In genomic region chr11:30196400-30197206, GRCh38 we compare ENCODE assay signal across 9 cellular contexts. TPM values are rescaled to one million over a fixed set of nuclear protein-coding genes. Genes with fewer than 3 reads are reported as not detected.
DNase-seq lines count a peak whose midpoint lies in the region; ATAC-seq, FAIRE-seq and TF ChIP-seq lines count a peak whose summit lies in the region.
"Had no signal": no experiment of that assay in that cellular context is flagged by ENCODE, and none has a peak within 500 bp of the region (broad histone marks: within the 10 kb centered on the region; RNA-seq: fewer than 3 reads in every experiment).

No MANE protein-coding gene starts in this region.

- H3K27me3 ChIP-seq in AG04450 (ENCODE audit: control insufficient read depth, insufficient read depth, low read length): no peaks in the 10 kb centered on the region

- H3K4me3 Mint-ChIP-seq in activated CD4-positive, alpha-beta T cell treated with anti-CD3 and anti-CD28 coated beads, Interleukin-2, amount 10 ng/mL, durations not matched to agents 7 days and 5 days: no peak overlapping the region
- peak overlapping the region in 1 of 8 donors; percentile 19 for H3K4me3 Mint-ChIP-seq in naive B cell
- H3K4me3 Mint-ChIP-seq: IgD-negative memory B cell had no signal

- H3K4me3 ChIP-seq in AG04450 (ENCODE audit: low read depth, low read length) (no peak overlapping the region), NB4 (ENCODE audit: low read depth, low read length) (no peak overlapping the region), epithelial cell of esophagus (ENCODE audit: low read length) (no peak overlapping the region)

- CTCF ChIA-PET in AG04450 (lab: Charles Lee): interaction anchor here (0.7 to 2.2 kb wide), 13 partner anchors 10 to 852 kb away, joined by 3 to 8 read pairs (median 3); no protein-coding TSS in a partner anchor
- CTCF ChIA-PET in activated CD4-positive, alpha-beta T cell treated with anti-CD3 and anti-CD28 coated beads, Interleukin-2, amount 10 ng/mL, durations not matched to agents 7 days and 5 days (lab: Charles Lee): no interaction called here

- H3K9me3 Mint-ChIP-seq in activated CD4-positive, alpha-beta T cell treated with anti-CD3 and anti-CD28 coated beads, Interleukin-2, amount 10 ng/mL, durations not matched to agents 7 days and 5 days: no peaks in the 10 kb centered on the region
- H3K9me3 Mint-ChIP-seq in naive B cell: peaks cover 0 to 10% (median 2%) of the 10 kb centered on the region in 7 donors

- H3K27me3 Mint-ChIP-seq in activated CD4-positive, alpha-beta T cell treated with anti-CD3 and anti-CD28 coated beads, Interleukin-2, amount 10 ng/mL, durations not matched to agents 7 days and 5 days: no peaks in the 10 kb centered on the region
- peaks cover 0 to 12% (median 6%) of the 10 kb centered on the region in 3 donors for H3K27me3 Mint-ChIP-seq in naive B cell

- no peaks in the 10 kb centered on the region for H3K9me3 ChIP-seq in AG04450 (ENCODE audit: control insufficient read depth, insufficient read depth, low read length)

- no peak overlapping the region for H3K27ac Mint-ChIP-seq in activated CD4-positive, alpha-beta T cell treated with anti-CD3 and anti-CD28 coated beads, Interleukin-2, amount 10 ng/mL, durations not matched to agents 7 days and 5 days
- H3K27ac Mint-ChIP-seq in naive B cell: no peak overlapping the region
- H3K27ac Mint-ChIP-seq: IgD-negative memory B cell had no signal

- DNase-seq in AG04450 (ENCODE audit: low read depth, low spot score) (no peak), GM12892 (ENCODE audit: insufficient read length) (no peak), NB4 (ENCODE audit: low read depth) (peak; percentile 44), epithelial cell of esophagus (ENCODE audit: low read depth) (peak; percentile 63), naive B cell (peak; percentile 8), superior temporal gyrus (ENCODE audit: extremely low spot score) (peak; percentile 73)
- DNase-seq in activated CD4-positive, alpha-beta T cell treated with anti-CD3 and anti-CD28 coated beads, Interleukin-2, amount 10 ng/mL, durations not matched to agents 7 days and 5 days: peak; percentile 43

- H3K4me1 Mint-ChIP-seq in activated CD4-positive, alpha-beta T cell treated with anti-CD3 and anti-CD28 coated beads, Interleukin-2, amount 10 ng/mL, durations not matched to agents 7 days and 5 days: no peaks in the 10 kb centered on the region
- no peaks in the 10 kb centered on the region for H3K4me1 Mint-ChIP-seq in naive B cell

- H3K27ac ChIP-seq in AG04450 (ENCODE audit: low read depth, low read length): no peak overlapping the region

- TF ChIP-seq POLR2A in GM12892 (IDR thresholded peaks at IDR 0.05; ENCODE audit: low read depth, low read length): no peak
- no peak for TF ChIP-seq POLR2A in NB4 (IDR thresholded peaks at IDR 0.05; ENCODE audit: extremely low read depth, insufficient read length)

- H3K36me3 Mint-ChIP-seq in activated CD4-positive, alpha-beta T cell treated with anti-CD3 and anti-CD28 coated beads, Interleukin-2, amount 10 ng/mL, durations not matched to agents 7 days and 5 days (ENCODE audit: low read depth): no peaks in the 10 kb centered on the region
- H3K36me3 Mint-ChIP-seq in naive B cell: no peaks in the 10 kb centered on the region
- H3K36me3 Mint-ChIP-seq: IgD-negative memory B cell had no signal

- TF ChIP-seq CTCF in AG04450 (IDR thresholded peaks at IDR 0.05; ENCODE audit: low read depth, low read length) (peak; percentile 83), NB4 (IDR thresholded peaks at IDR 0.05; ENCODE audit: low read depth, low read length) (peak; percentile 88), epithelial cell of esophagus (IDR thresholded peaks at IDR 0.05; ENCODE audit: insufficient read depth, low read depth, low read length, missing control alignments) (peak; percentile 84)

- POLR2A ChIA-PET in AG04450 (lab: Yijun Ruan, JAX): no interaction called here
- POLR2A ChIA-PET in activated CD4-positive, alpha-beta T cell treated with anti-CD3 and anti-CD28 coated beads, Interleukin-2, amount 10 ng/mL, durations not matched to agents 7 days and 5 days (lab: Charles Lee): no interaction called here

- peak; percentile 98 for FAIRE-seq in GM12892 (lab: Jason Lieb, UNC)

- ATAC-seq in HG02642 (IDR thresholded peaks at IDR 0.05; ENCODE audit: poor library complexity, unreplicated experiment): peak; percentile 98
- peak; percentile 41 to 55 for ATAC-seq in naive B cell (ENCODE audit: low read depth in 2 of 2)

RNA-seq across cellular contexts. Expression of gene FSHB, which starts 34.2 kb away (rescaled TPM):
- not detected in 2 replicates for polyA plus RNA-seq in AG04450 (2011; rRNA removed)
- not detected in 2 replicates for polyA minus RNA-seq in AG04450 (2011; rRNA and poly(A)+ RNA removed)
- polyA plus RNA-seq in GM12892 (2012; ENCODE audit: missing spikeins): not detected
- not detected for total RNA-seq in activated CD4-positive, alpha-beta T cell treated with anti-CD3 and anti-CD28 coated beads, Interleukin-2, amount 10 ng/mL, durations not matched to agents 7 days and 5 days
- not detected for polyA plus RNA-seq in naive B cell (ENCODE audit: low read depth in 6 of 6)
- polyA plus RNA-seq: IgD-negative memory B cell had no signal

Comparison
In these comparisons a context has a peak if more than half of its experiments do, and no peak if none do; other contexts are left out.
1. DNase-seq: peak in NB4 (single experiment), activated CD4-positive, alpha-beta T cell treated with anti-CD3 and anti-CD28 coated beads, Interleukin-2, amount 10 ng/mL, durations not matched to agents 7 days and 5 days (single experiment), epithelial cell of esophagus (single experiment), naive B cell (single experiment) and superior temporal gyrus (single experiment); none in AG04450 (single experiment) and GM12892 (single experiment).
2. Peak in every context shown above with its lines, with median percentiles within 50 percentile points of each other: CTCF ChIP-seq.